ENCODE assay signal across 8 cellular contexts in genomic region chr11:59144096-59144495, GRCh38. TPM values are rescaled to one million over a fixed set of nuclear protein-coding genes. Genes with fewer than 3 reads are reported as not detected.
DNase-seq lines count a peak whose midpoint lies in the region; ATAC-seq, FAIRE-seq and TF ChIP-seq lines count a peak whose summit lies in the region.

No MANE protein-coding gene starts in this region.

- POLR2A ChIA-PET in H1 (lab: Charles Lee; ENCODE audit: partially characterized antibody) = interaction anchor here (1.0 to 2.2 kb wide), 9 partner anchors 14 to 566 kb away, joined by 3 to 15 read pairs (median 5); partner anchors contain the start of genes DTX4, FAM111B and ZFP91

- DNase-seq in DND-41 = no peak
- peak; percentile 64 for DNase-seq in OCI-M1 (lab: John Stamatoyannopoulos, UW)
- DNase-seq in H1 (ENCODE audit: low read depth in 1 of 2, low spot score in 2 of 2) = no peak
- DNase-seq in trophoblast cell = no peak
- DNase-seq in SW 1271 (lab: John Stamatoyannopoulos, UW) = no peak
- no peak for DNase-seq in ecto neural progenitor cell (ENCODE audit: low spot score)
- DNase-seq in COLO668 (lab: John Stamatoyannopoulos, UW; ENCODE audit: unreplicated experiment) = no peak
- DNase-seq in NK-92 treated with Interleukin-12 subunit alpha and Interleukin-12 subunit beta, amount 100 ng/mL, for 24 hours (lab: John Stamatoyannopoulos, UW) = no peak

- H2AFZ ChIP-seq in DND-41 (ENCODE audit: low read depth, low read length) (peak overlapping the region; percentile 64), H1 (ENCODE audit: low read length) (no peak overlapping the region), trophoblast cell (ENCODE audit: insufficient read depth, low read length, poor library complexity) (no peak overlapping the region)

- peaks cover 6% of the 10 kb centered on the region; the same call in 1 of the 2 replicates for H3K23me2 ChIP-seq in H1 (ENCODE audit: low read depth, low read length)

- TF ChIP-seq CTCF in DND-41 (IDR thresholded peaks at IDR 0.05; ENCODE audit: borderline replicate concordance, extremely low read depth, low read length, poor library complexity, severe bottlenecking) (no peak), H1 (IDR thresholded peaks at IDR 0.05; ENCODE audit: control extremely low read depth in 1 of 3, insufficient read depth in 1 of 3, low read depth in 1 of 3, low read length in 3 of 3) (no peak)

- H3K27ac ChIP-seq in DND-41 (ENCODE audit: low read length) (peak overlapping the region; percentile 93), H1 (ENCODE audit: low read depth, low read length) (no peak overlapping the region; the same call in 1 of the 2 replicates), trophoblast cell (ENCODE audit: low read depth, low read length) (no peak overlapping the region)

- H2BK12ac ChIP-seq in H1 (ENCODE audit: low read depth, low read length) (0 out of 2 replicates have a peak overlapping the region, but pooled peaks have one; percentile 42), trophoblast cell (ENCODE audit: low read length) (no peak overlapping the region)

- H3K23ac ChIP-seq in H1 (ENCODE audit: insufficient read length) = no peak overlapping the region
- no peak overlapping the region for H3K23ac ChIP-seq in trophoblast cell (ENCODE audit: low read length)

- H4K5ac ChIP-seq in H1 (ENCODE audit: insufficient read length, low read depth, low read length) = no peak overlapping the region

- H3K9me3 ChIP-seq in DND-41 (ENCODE audit: insufficient read depth, low read length, severe bottlenecking) (no peaks in the 10 kb centered on the region), H1 (ENCODE audit: insufficient read depth in 2 of 2, low read depth in 1 of 2, low read length in 1 of 2) (no peaks in the 10 kb centered on the region), trophoblast cell (ENCODE audit: insufficient read depth, low read depth, low read length) (no peaks in the 10 kb centered on the region)

- H3K14ac ChIP-seq in H1 (ENCODE audit: insufficient read length) = no peak overlapping the region
- H3K14ac ChIP-seq in trophoblast cell (ENCODE audit: low read length) = no peak overlapping the region

- H3K4me2 ChIP-seq in DND-41 (ENCODE audit: insufficient read depth, low read length) (peak overlapping the region; percentile 74), H1 (ENCODE audit: insufficient read depth in 1 of 2, low read depth in 2 of 2, low read length in 2 of 2) (peak overlapping the region; percentile 54 to 69), trophoblast cell (ENCODE audit: low read length) (peak overlapping the region; percentile 72)

- H2BK15ac ChIP-seq in H1 (ENCODE audit: low read length) = no peak overlapping the region

- H3K79me1 ChIP-seq in H1 (ENCODE audit: low read depth, low read length) = no peaks in the 10 kb centered on the region
- H3K79me1 ChIP-seq in trophoblast cell (ENCODE audit: low read length) = peaks cover 6% of the 10 kb centered on the region

- no peak overlapping the region for H3K56ac ChIP-seq in H1 (replicated peaks; ENCODE audit: insufficient read length, low read depth, low read length)

- CTCF ChIA-PET in H1 (lab: Charles Lee; ENCODE audit: partially characterized antibody) = interaction anchor here (1.2 to 6.1 kb wide), 6 partner anchors 8 to 489 kb away, joined by 3 to 65 read pairs (median 4); partner anchors contain the start of gene DTX4

- H3K4me3 ChIP-seq in DND-41 (ENCODE audit: low read depth in 1 of 2, low read length in 2 of 2) = peak overlapping the region; percentile 70 to 80; a peak in 3 of 4 replicates
- peak overlapping the region in 2 of 4 experiments; percentile 42 to 75; a peak in 3 of 8 replicates for H3K4me3 ChIP-seq in H1 (ENCODE audit: extremely low read depth in 1 of 4, insufficient read depth in 2 of 4, low read depth in 3 of 4, low read length in 4 of 4)
- no peak overlapping the region for H3K4me3 ChIP-seq in trophoblast cell (ENCODE audit: low read depth, low read length)

- TF ChIP-seq RAD21 in H1 (IDR thresholded peaks at IDR 0.05 in 1 of 2, conservative IDR thresholded peaks at IDR 0.05 in 1 of 2; ENCODE audit: low read depth in 2 of 2, low read length in 2 of 2) = no peak

- H3K27me3 ChIP-seq in DND-41 (ENCODE audit: insufficient read depth, low read length, poor library complexity) = no peaks in the 10 kb centered on the region
- no peaks in the 10 kb centered on the region; a peak in 1 of 7 replicates for H3K27me3 ChIP-seq in H1 (replicated peaks in 1 of 4; ENCODE audit: control insufficient read depth in 3 of 4, extremely low read depth in 1 of 4, insufficient read depth in 3 of 4, low read length in 3 of 4)
- no peaks in the 10 kb centered on the region for H3K27me3 ChIP-seq in trophoblast cell (ENCODE audit: insufficient read depth, low read length)

- H3K36me3 ChIP-seq in DND-41 (ENCODE audit: insufficient read depth, low read length) = peaks cover 32% of the 10 kb centered on the region
- H3K36me3 ChIP-seq in H1 (ENCODE audit: control insufficient read depth in 2 of 4, insufficient read depth in 4 of 4, low read length in 3 of 4) = peaks cover 0 to 8% (median 2%) of the 10 kb centered on the region in 4 experiments; a peak in 5 of 8 replicates
- H3K36me3 ChIP-seq in trophoblast cell (ENCODE audit: control insufficient read depth in 1 of 2, insufficient read depth in 2 of 2, low read length in 2 of 2) = no peaks in the 10 kb centered on the region

- H3K9ac ChIP-seq in DND-41 (ENCODE audit: low read depth, low read length) (peak overlapping the region; percentile 84), H1 (replicated peaks in 1 of 4; ENCODE audit: extremely low read depth in 1 of 4, low read depth in 3 of 4, low read length in 3 of 4) (no peak overlapping the region), trophoblast cell (ENCODE audit: low read length) (no peak overlapping the region)

- no peak for FAIRE-seq in H1 (lab: Jason Lieb, UNC)

- no peak overlapping the region for H4K12ac ChIP-seq in trophoblast cell (ENCODE audit: low read depth, low read length)

- H4K91ac ChIP-seq in H1 (replicated peaks; ENCODE audit: insufficient read length, low read length) (no peak overlapping the region), trophoblast cell (ENCODE audit: low read depth, low read length) (no peak overlapping the region)

- H4K20me1 ChIP-seq in DND-41 (ENCODE audit: insufficient read depth, low read length) (peaks cover 10% of the 10 kb centered on the region; the same call in 1 of the 2 replicates), H1 (replicated peaks in 1 of 2; ENCODE audit: control insufficient read depth in 1 of 2, insufficient read depth in 2 of 2, low read length in 2 of 2) (peaks cover 2 to 3% of the 10 kb centered on the region in 2 experiments)

- H4K8ac ChIP-seq in H1 (ENCODE audit: extremely low read depth, insufficient read depth, low read length) = no peak overlapping the region
- H4K8ac ChIP-seq in trophoblast cell (ENCODE audit: low read depth, low read length) = no peak overlapping the region

- H2AK5ac ChIP-seq in H1 (ENCODE audit: low read depth, low read length) = no peak overlapping the region
- H2AK5ac ChIP-seq in trophoblast cell (ENCODE audit: low read length) = no peak overlapping the region

- TF ChIP-seq POLR2A in H1 (IDR thresholded peaks at IDR 0.05; ENCODE audit: control extremely low read depth in 1 of 2, low read depth in 2 of 2, low read length in 2 of 2) = no peak

- H3K18ac ChIP-seq in H1 (ENCODE audit: extremely low read depth, low read length) (no peak overlapping the region), trophoblast cell (ENCODE audit: low read length) (no peak overlapping the region)

- H3K79me2 ChIP-seq in DND-41 (ENCODE audit: insufficient read depth, low read length) (peaks cover 84% of the 10 kb centered on the region), H1 (ENCODE audit: control insufficient read depth in 1 of 2, insufficient read depth in 2 of 2, low read length in 2 of 2) (peaks cover 0 to 10% of the 10 kb centered on the region in 2 experiments; a peak in 2 of 4 replicates), trophoblast cell (ENCODE audit: control insufficient read depth, insufficient read depth, low read length, poor library complexity) (no peaks in the 10 kb centered on the region)

- no peak overlapping the region for H2BK20ac ChIP-seq in H1 (ENCODE audit: low read length)

- no peak for ATAC-seq in DND-41 (ENCODE audit: insufficient read depth, low read depth)

- H3K4me1 ChIP-seq in DND-41 (ENCODE audit: insufficient read depth, low read length) (peaks cover 71% of the 10 kb centered on the region), H1 (replicated peaks in 1 of 4; ENCODE audit: control insufficient read depth in 3 of 4, insufficient read depth in 4 of 4, low read length in 3 of 4) (peaks cover 0 to 8% (median 0%) of the 10 kb centered on the region in 4 experiments; a peak in 4 of 7 replicates), trophoblast cell (ENCODE audit: control insufficient read depth in 1 of 2, insufficient read depth in 2 of 2, low read length in 2 of 2) (peaks cover 6 to 7% of the 10 kb centered on the region in 2 experiments)

- 87% methylated on average over 1 of the region's 1 CpG; no CpG with 5 or more reads in 1 of the 2 experiments for WGBS in H1 (ENCODE audit: extremely low coverage in 1 of 2, insufficient coverage in 1 of 2, insufficient read length in 1 of 2, insufficient replicate concordance in 2 of 2, low coverage in 1 of 2, low lambda C conversion rate in 2 of 2, missing lambda C conversion rate in 1 of 2), 2 experiments
- no CpG with 5 or more reads among the region's 1 CpG for WGBS in trophoblast cell (ENCODE audit: extremely low coverage, insufficient coverage, insufficient read length)

- 0 out of 2 replicates have a peak overlapping the region, but pooled peaks have one; percentile 66 for H2BK5ac ChIP-seq in H1 (ENCODE audit: low read depth, low read length)
- H2BK5ac ChIP-seq in trophoblast cell (ENCODE audit: low read depth, low read length, poor library complexity) = no peak overlapping the region

- no peak for TF ChIP-seq EP300 in H1 (IDR thresholded peaks at IDR 0.05; ENCODE audit: borderline replicate concordance in 1 of 2, low read depth in 2 of 2, low read length in 2 of 2)

- H3K4ac ChIP-seq in H1 (replicated peaks; ENCODE audit: insufficient read length, low read depth, low read length) (peak overlapping the region; percentile 80), trophoblast cell (ENCODE audit: low read depth, low read length) (no peak overlapping the region)

- no peak overlapping the region for H2BK120ac ChIP-seq in H1 (replicated peaks; ENCODE audit: low read depth, low read length)
- H2BK120ac ChIP-seq in trophoblast cell (ENCODE audit: insufficient read depth, low read length, poor library complexity) = no peak overlapping the region

RNA-seq across cellular contexts. Expression of gene FAM111A, which starts 1.4 kb away (rescaled TPM):
- total RNA-seq in H1 (2021; fragmentation: NEBNext Ultra II Directional; extraction: Animal tissue kit (Norgen Biotek cat#: 25700)) = 29.9 and 31.1 TPM in 2 replicates
- polyA plus RNA-seq in H1 (2011; rRNA removed) = 7.4 and 10.2 TPM in 2 replicates
- 15.8 TPM for polyA plus RNA-seq in H1 (2011; cell fraction: cytosol; rRNA removed)
- polyA plus RNA-seq in H1 (2011; cell fraction: nucleus; rRNA removed) = 10.5 TPM
- 13.8 to 25.1 TPM (median 16.9 TPM) in 4 replicates for polyA plus RNA-seq in H1 (2012, experiment 1 of 2)
- polyA plus RNA-seq in H1 (2012, experiment 2 of 2) = 1.7 TPM
- 29.3 TPM for polyA plus RNA-seq in H1 (2013, experiment 1 of 2)
- polyA plus RNA-seq in H1 (2013, experiment 2 of 2) = 30.3 TPM
- polyA minus RNA-seq in H1 (2011; rRNA and poly(A)+ RNA removed) = 12.3 and 17.5 TPM in 2 replicates
- polyA minus RNA-seq in H1 (2011; cell fraction: cytosol; rRNA and poly(A)+ RNA removed) = 7.4 TPM
- 21.1 TPM for polyA minus RNA-seq in H1 (2011; cell fraction: nucleus; rRNA and poly(A)+ RNA removed)
- 16.6 and 19.2 TPM in 2 replicates for polyA plus RNA-seq in trophoblast cell (2013)

RNA-seq across cellular contexts. Expression of gene DTX4, which starts 27.8 kb away (rescaled TPM):
- total RNA-seq in H1 (2021; fragmentation: NEBNext Ultra II Directional; extraction: Animal tissue kit (Norgen Biotek cat#: 25700)) = 18.8 and 20.0 TPM in 2 replicates
- polyA plus RNA-seq in H1 (2011; rRNA removed) = 5.1 and 13.0 TPM in 2 replicates
- polyA plus RNA-seq in H1 (2011; cell fraction: cytosol; rRNA removed) = 5.0 TPM
- polyA plus RNA-seq in H1 (2011; cell fraction: nucleus; rRNA removed) = 16.5 TPM
- polyA plus RNA-seq in H1 (2012, experiment 1 of 2) = 13.9 to 17.3 TPM (median 16.1 TPM) in 4 replicates
- 19.0 TPM for polyA plus RNA-seq in H1 (2012, experiment 2 of 2)
- polyA plus RNA-seq in H1 (2013, experiment 1 of 2) = 9.8 TPM
- polyA plus RNA-seq in H1 (2013, experiment 2 of 2) = 9.2 TPM
- 11.0 and 13.6 TPM in 2 replicates for polyA minus RNA-seq in H1 (2011; rRNA and poly(A)+ RNA removed)
- polyA minus RNA-seq in H1 (2011; cell fraction: cytosol; rRNA and poly(A)+ RNA removed) = 16.3 TPM
- polyA minus RNA-seq in H1 (2011; cell fraction: nucleus; rRNA and poly(A)+ RNA removed) = 19.6 TPM
- 20.6 and 20.9 TPM in 2 replicates for polyA plus RNA-seq in trophoblast cell (2013)

RNA-seq across cellular contexts. Expression of gene FAM111B, which starts 37.1 kb away (rescaled TPM):
- 38.1 and 40.0 TPM in 2 replicates for total RNA-seq in H1 (2021; fragmentation: NEBNext Ultra II Directional; extraction: Animal tissue kit (Norgen Biotek cat#: 25700))
- polyA plus RNA-seq in H1 (2011; rRNA removed) = 2.4 and 4.8 TPM in 2 replicates
- polyA plus RNA-seq in H1 (2011; cell fraction: cytosol; rRNA removed) = 7.5 TPM
- 5.0 TPM for polyA plus RNA-seq in H1 (2011; cell fraction: nucleus; rRNA removed)
- 11.0 to 24.2 TPM (median 15.3 TPM) in 4 replicates for polyA plus RNA-seq in H1 (2012, experiment 1 of 2)
- 0.72 TPM for polyA plus RNA-seq in H1 (2012, experiment 2 of 2)
- polyA plus RNA-seq in H1 (2013, experiment 1 of 2) = 23.2 TPM
- polyA plus RNA-seq in H1 (2013, experiment 2 of 2) = 21.3 TPM
- polyA minus RNA-seq in H1 (2011; rRNA and poly(A)+ RNA removed) = 23.6 and 43.3 TPM in 2 replicates
- 9.8 TPM for polyA minus RNA-seq in H1 (2011; cell fraction: cytosol; rRNA and poly(A)+ RNA removed)
- 69.0 TPM for polyA minus RNA-seq in H1 (2011; cell fraction: nucleus; rRNA and poly(A)+ RNA removed)
- 6.6 and 6.9 TPM in 2 replicates for polyA plus RNA-seq in trophoblast cell (2013)

RNA-seq across cellular contexts. Expression of gene GLYATL1B, which starts 58.0 kb away (rescaled TPM):
- total RNA-seq in H1 (2021; fragmentation: NEBNext Ultra II Directional; extraction: Animal tissue kit (Norgen Biotek cat#: 25700)) = not detected in 2 replicates
- 0.08 TPM in 1 of 2 replicates, not detected in the other for polyA plus RNA-seq in H1 (2011; rRNA removed)
- not detected for polyA plus RNA-seq in H1 (2011; cell fraction: cytosol; rRNA removed)
- not detected for polyA plus RNA-seq in H1 (2011; cell fraction: nucleus; rRNA removed)
- polyA plus RNA-seq in H1 (2012, experiment 1 of 2) = 0.21 to 0.41 TPM in 2 of 4 replicates, not detected in the others
- not detected for polyA plus RNA-seq in H1 (2012, experiment 2 of 2)
- not detected for polyA plus RNA-seq in H1 (2013, experiment 1 of 2)
- polyA plus RNA-seq in H1 (2013, experiment 2 of 2) = not detected
- polyA minus RNA-seq in H1 (2011; rRNA and poly(A)+ RNA removed) = not detected in 2 replicates
- not detected for polyA minus RNA-seq in H1 (2011; cell fraction: cytosol; rRNA and poly(A)+ RNA removed)
- not detected for polyA minus RNA-seq in H1 (2011; cell fraction: nucleus; rRNA and poly(A)+ RNA removed)
- polyA plus RNA-seq in trophoblast cell (2013) = not detected in 2 replicates
